25 cellular contexts compared by ENCODE assay signal in the genomic region with DNA sequence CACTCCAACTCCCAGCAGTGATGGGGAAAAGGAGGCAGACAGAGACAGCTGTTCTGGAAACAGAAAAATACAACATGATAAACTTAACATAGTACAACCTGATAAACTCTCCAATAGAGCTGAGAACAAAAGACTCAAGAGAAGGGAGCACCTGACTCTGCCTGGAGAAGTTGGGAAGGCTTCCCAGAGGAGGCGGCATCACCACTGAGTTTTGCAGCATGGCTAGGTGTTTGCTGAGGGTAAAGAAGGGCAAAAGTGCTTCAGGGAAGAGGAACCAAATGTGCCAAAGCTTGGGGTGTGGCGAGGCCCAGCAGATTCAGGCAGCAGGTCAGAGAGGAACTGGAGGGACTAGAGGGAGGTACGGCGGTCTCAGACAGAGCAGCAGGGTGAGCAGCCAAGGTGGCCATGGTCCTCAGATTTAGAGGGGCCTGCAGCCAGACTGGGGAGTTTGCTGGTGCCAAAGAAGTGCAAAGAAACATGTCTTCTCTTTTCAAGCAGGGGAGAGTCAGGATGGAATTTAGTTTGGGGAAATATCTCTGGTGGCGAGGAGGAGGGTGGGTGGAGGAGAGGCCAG.
A peak's percentile ranks its signal among the peaks of the same experiment; 100 is the strongest.
DNase-seq lines count a peak whose midpoint lies in the region; ATAC-seq, FAIRE-seq and TF ChIP-seq lines count a peak whose summit lies in the region.
"Had no signal": no experiment of that assay in that cellular context is flagged by ENCODE, and none has a peak within 500 bp of the region (broad histone marks: within the 10 kb centered on the region; RNA-seq: fewer than 3 reads in every experiment).

No MANE protein-coding gene starts in this region.

- H3K27ac ChIP-seq in SK-N-SH (ENCODE audit: low read depth in 2 of 2, low read length in 1 of 2): no peak overlapping the region
- peak overlapping the region; percentile 79 to 90 (median 86) for H3K27ac ChIP-seq in esophagus muscularis mucosa (replicated peaks in 1 of 4)
- no peak overlapping the region for H3K27ac ChIP-seq in neural progenitor cell
- H3K27ac ChIP-seq in tibial artery: peak overlapping the region; percentile 67 to 85
- H3K27ac ChIP-seq in kidney (ENCODE audit: low read depth in 2 of 2, low read length in 2 of 2): no peak overlapping the region
- H3K27ac ChIP-seq: epithelial cell of prostate, foreskin keratinocyte had no signal

- ATAC-seq in SK-N-SH treated with all-trans-retinoic acid at 6 μM for 48 hours (no peak), HG03457 (IDR thresholded peaks at IDR 0.05; ENCODE audit: unreplicated experiment) (no peak)
- ATAC-seq: CD8-positive, alpha-beta T cell; foreskin keratinocyte; sciatic nerve had no signal

- no peaks in the 10 kb centered on the region for H3K27me3 ChIP-seq in SK-N-SH (ENCODE audit: insufficient read depth)
- H3K27me3 ChIP-seq in esophagus muscularis mucosa: no peaks in the 10 kb centered on the region
- no peaks in the 10 kb centered on the region for H3K27me3 ChIP-seq in neural progenitor cell
- no peaks in the 10 kb centered on the region for H3K27me3 ChIP-seq in tibial artery
- H3K27me3 ChIP-seq: foreskin keratinocyte had no signal

- TF ChIP-seq RAD21 in SK-N-SH (IDR thresholded peaks at IDR 0.05; ENCODE audit: low read length): no peak

- no peak overlapping the region for H3K4me3 Mint-ChIP-seq in neural progenitor cell
- H3K4me3 Mint-ChIP-seq: activated naive CD4-positive, alpha-beta T cell treated with anti-CD3 and anti-CD28 coated beads, Interleukin-2, amount 10 ng/mL, durations not matched to agents 7 days and 5 days; CD8-positive, alpha-beta T cell had no signal

- H4K20me1 ChIP-seq in SK-N-SH (ENCODE audit: insufficient read depth) (no peaks in the 10 kb centered on the region), neural progenitor cell (ENCODE audit: low read depth) (no peaks in the 10 kb centered on the region)

- peaks cover 70% of the 10 kb centered on the region for H3K4me1 Mint-ChIP-seq in neural progenitor cell
- H3K4me1 Mint-ChIP-seq: activated naive CD4-positive, alpha-beta T cell treated with anti-CD3 and anti-CD28 coated beads, Interleukin-2, amount 10 ng/mL, durations not matched to agents 7 days and 5 days had no signal

- CTCF ChIA-PET in SK-N-SH (lab: Yijun Ruan, JAX): no interaction called here

- H3K4me1 ChIP-seq in SK-N-SH (ENCODE audit: control insufficient read depth in 1 of 2, insufficient read depth in 2 of 2, low read depth in 1 of 2, low read length in 1 of 2) (peaks cover 0 to 26% of the 10 kb centered on the region in 2 experiments; a peak in 2 of 4 replicates), esophagus muscularis mucosa (peaks cover 87 to 97% (median 89%) of the 10 kb centered on the region in 4 donors), neural progenitor cell (peaks cover 40% of the 10 kb centered on the region), tibial artery (peaks cover 0 to 72% (median 49%) of the 10 kb centered on the region in 4 donors), kidney (ENCODE audit: control insufficient read depth in 1 of 2, insufficient read depth in 1 of 2, low read depth in 1 of 2, low read length in 2 of 2) (peaks cover 0 to 11% of the 10 kb centered on the region in 2 donors)
- H3K4me1 ChIP-seq: foreskin keratinocyte had no signal

- H3K79me2 ChIP-seq in SK-N-SH (ENCODE audit: insufficient read depth) (no peaks in the 10 kb centered on the region), neural progenitor cell (ENCODE audit: low read depth) (no peaks in the 10 kb centered on the region)

- intact Hi-C loops in esophagus muscularis mucosa (cut with DNase I) (no loop called here), tibial artery (cut with DNase I; ENCODE audit: low total_unique reads) (no loop called here), kidney (cut with DNase I) (no loop called here)

- H3K27ac Mint-ChIP-seq in neural progenitor cell: peak overlapping the region; percentile 13
- H3K27ac Mint-ChIP-seq: activated naive CD4-positive, alpha-beta T cell treated with anti-CD3 and anti-CD28 coated beads, Interleukin-2, amount 10 ng/mL, durations not matched to agents 7 days and 5 days; CD8-positive, alpha-beta T cell had no signal

- no peaks in the 10 kb centered on the region for H3K9me2 ChIP-seq in SK-N-SH

- H3K36me3 Mint-ChIP-seq in neural progenitor cell: peaks cover 12% of the 10 kb centered on the region
- H3K36me3 Mint-ChIP-seq: activated naive CD4-positive, alpha-beta T cell treated with anti-CD3 and anti-CD28 coated beads, Interleukin-2, amount 10 ng/mL, durations not matched to agents 7 days and 5 days; CD8-positive, alpha-beta T cell had no signal

- H3F3A ChIP-seq in SK-N-SH (replicated peaks; ENCODE audit: insufficient read depth) (peaks cover 12% of the 10 kb centered on the region), neural progenitor cell (ENCODE audit: low read depth) (peaks cover 11% of the 10 kb centered on the region)

- no peak for DNase-seq in SK-N-SH
- DNase-seq in esophagus muscularis mucosa (ENCODE audit: extremely low spot score): no peak
- no peak for DNase-seq in neural progenitor cell (ENCODE audit: low spot score)
- DNase-seq in tibial artery: no peak
- no peak for DNase-seq in activated CD8-positive, alpha-beta memory T cell treated with anti-CD3 and anti-CD28 coated beads for 24 hours
- DNase-seq in kidney: no peak
- DNase-seq: 8988T; activated CD4-positive, alpha-beta T cell treated with anti-CD3 and anti-CD28 coated beads for 48 hours; activated naive CD4-positive, alpha-beta T cell treated with anti-CD3 and anti-CD28 coated beads, Interleukin-2, amount 10 ng/mL, durations not matched to agents 7 days and 5 days; AML-193; CD8-positive, alpha-beta T cell; cerebellar nuclear complex; foreskin keratinocyte; GDM1; islet precursor cell; Karpas-422; NCI-H1092; NCI-H187 treated with DMSO at 0.1 percent for 48 hours; NCI-H2227 treated with DMSO at 0.1 percent for 48 hours; SHP77 had no signal

- H3K4me3 ChIP-seq in SK-N-SH (ENCODE audit: low read depth in 2 of 2, low read length in 1 of 2) (no peak overlapping the region), esophagus muscularis mucosa (no peak overlapping the region), neural progenitor cell (no peak overlapping the region), tibial artery (no peak overlapping the region), kidney (ENCODE audit: low read length in 2 of 2) (no peak overlapping the region)
- H3K4me3 ChIP-seq: thoracic aorta had no signal

- TF ChIP-seq EP300 in SK-N-SH (IDR thresholded peaks at IDR 0.05; ENCODE audit: borderline replicate concordance in 1 of 2, low read depth in 1 of 2, low read length in 1 of 2) (no peak), esophagus muscularis mucosa (IDR thresholded peaks at IDR 0.05) (no peak)

- WGBS in SK-N-SH (ENCODE audit: low lambda C conversion rate): 96% methylated on average over 5 of the region's 5 CpGs
- WGBS in esophagus muscularis mucosa: 92% methylated on average over 5 of the region's 5 CpGs

- TF ChIP-seq CTCF in SK-N-SH (IDR thresholded peaks at IDR 0.05) (no peak), esophagus muscularis mucosa (IDR thresholded peaks at IDR 0.05) (no peak), neural progenitor cell (IDR thresholded peaks at IDR 0.05) (no peak), tibial artery (IDR thresholded peaks at IDR 0.05) (no peak), kidney (IDR thresholded peaks at IDR 0.05; ENCODE audit: borderline replicate concordance, extremely low read depth, insufficient read depth) (no peak)

- H3K4me2 ChIP-seq in SK-N-SH (no peak overlapping the region), neural progenitor cell (no peak overlapping the region)

- H3K36me3 ChIP-seq in SK-N-SH (replicated peaks in 1 of 2; ENCODE audit: control insufficient read depth in 1 of 2, insufficient read depth in 2 of 2, low read length in 1 of 2): no peaks in the 10 kb centered on the region
- peaks cover 0 to 4% (median 0%) of the 10 kb centered on the region in 4 donors for H3K36me3 ChIP-seq in esophagus muscularis mucosa
- H3K36me3 ChIP-seq in neural progenitor cell: no peaks in the 10 kb centered on the region
- no peaks in the 10 kb centered on the region for H3K36me3 ChIP-seq in tibial artery
- H3K36me3 ChIP-seq in kidney (ENCODE audit: control insufficient read depth in 1 of 2, insufficient read depth in 2 of 2, low read length in 2 of 2): peaks cover 0 to 4% of the 10 kb centered on the region in 2 donors
- H3K36me3 ChIP-seq: thoracic aorta had no signal

- H3K9ac ChIP-seq in SK-N-SH (no peak overlapping the region), neural progenitor cell (no peak overlapping the region), kidney (ENCODE audit: low read length in 2 of 2) (no peak overlapping the region)

- no peak for FAIRE-seq in kidney (lab: Jason Lieb, UNC)

- no peak for TF ChIP-seq POLR2A in esophagus muscularis mucosa (IDR thresholded peaks at IDR 0.05; ENCODE audit: low read depth)

- POLR2A ChIA-PET in SK-N-SH (lab: Yijun Ruan, JAX): no interaction called here

- H3K9me3 ChIP-seq in SK-N-SH: no peaks in the 10 kb centered on the region
- no peaks in the 10 kb centered on the region for H3K9me3 ChIP-seq in esophagus muscularis mucosa
- no peaks in the 10 kb centered on the region for H3K9me3 ChIP-seq in neural progenitor cell (ENCODE audit: low read depth)
- H3K9me3 ChIP-seq in tibial artery: no peaks in the 10 kb centered on the region
- H3K9me3 ChIP-seq in kidney (ENCODE audit: control insufficient read depth in 1 of 2, low read length in 2 of 2): no peaks in the 10 kb centered on the region
- H3K9me3 ChIP-seq: thoracic aorta had no signal

- no peaks in the 10 kb centered on the region for H3K9me3 Mint-ChIP-seq in neural progenitor cell
- H3K9me3 Mint-ChIP-seq: activated naive CD4-positive, alpha-beta T cell treated with anti-CD3 and anti-CD28 coated beads, Interleukin-2, amount 10 ng/mL, durations not matched to agents 7 days and 5 days; CD8-positive, alpha-beta T cell had no signal

- peaks cover 13% of the 10 kb centered on the region for H3K27me3 Mint-ChIP-seq in neural progenitor cell (ENCODE audit: insufficient read depth, low read depth)
- H3K27me3 Mint-ChIP-seq: activated naive CD4-positive, alpha-beta T cell treated with anti-CD3 and anti-CD28 coated beads, Interleukin-2, amount 10 ng/mL, durations not matched to agents 7 days and 5 days had no signal

- H2AFZ ChIP-seq in SK-N-SH (ENCODE audit: low read depth) (no peak overlapping the region), neural progenitor cell (replicated peaks) (no peak overlapping the region)

TF ChIP-seq in SK-N-SH treated with all-trans-retinoic acid at 6 μM for 48 hours, 23 proteins besides CTCF, POLR2A, EP300 and RAD21 (continues in another document):
- TF ChIP-seq OSR1 (CRISPR knock-in tag; IDR thresholded peaks at IDR 0.05) (no peak), ZFP3 (CRISPR knock-in tag; IDR thresholded peaks at IDR 0.05) (peak; percentile 94)

Comparison
In these comparisons a context has a peak if more than half of its experiments do, and no peak if none do; other contexts are left out.
1. H3K27ac ChIP-seq: peak in esophagus muscularis mucosa (4 of 4) and tibial artery (2 of 2); none in SK-N-SH (0 of 2), neural progenitor cell (single experiment) and kidney (0 of 2).